8 cellular contexts compared by ENCODE assay signal in the genomic region with DNA sequence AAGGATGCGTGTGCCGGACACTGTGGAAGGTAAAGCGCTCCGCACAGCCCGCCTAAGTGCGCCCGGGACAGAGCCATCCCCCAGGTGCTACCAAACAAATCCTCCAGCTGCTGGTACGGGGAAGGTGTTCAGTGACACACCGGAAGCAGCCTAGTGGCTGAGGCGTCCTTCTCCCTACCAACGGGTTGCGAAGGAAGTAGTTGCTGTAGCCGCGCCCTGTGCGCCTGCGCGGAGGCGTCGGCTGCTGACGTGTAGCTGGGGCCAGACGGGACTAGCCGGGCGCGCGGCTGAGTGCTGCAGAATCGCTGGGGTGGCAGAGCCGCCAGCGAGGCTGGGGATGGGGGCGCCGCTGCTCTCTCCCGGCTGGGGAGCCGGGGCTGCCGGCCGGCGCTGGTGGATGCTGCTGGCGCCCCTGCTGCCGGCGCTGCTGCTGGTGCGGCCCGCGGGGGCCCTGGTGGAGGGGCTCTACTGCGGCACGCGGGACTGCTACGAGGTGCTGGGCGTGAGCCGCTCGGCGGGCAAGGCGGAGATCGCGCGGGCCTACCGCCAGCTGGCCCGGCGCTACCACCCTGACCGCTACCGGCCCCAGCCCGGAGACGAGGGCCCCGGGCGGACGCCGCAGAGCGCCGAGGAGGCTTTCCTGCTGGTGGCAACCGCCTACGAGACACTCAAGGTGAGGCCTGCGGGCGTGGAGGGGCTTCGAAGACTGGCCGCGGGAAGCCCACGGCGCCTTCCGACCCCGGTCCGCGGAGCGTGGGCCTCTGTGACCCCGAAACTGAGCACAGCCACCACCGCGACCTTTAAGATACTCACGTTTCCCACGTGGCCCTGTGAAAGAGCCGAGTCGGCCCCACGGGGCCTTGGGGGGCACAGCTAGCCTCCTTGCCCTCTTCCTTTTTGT. TPM values are rescaled to one million over a fixed set of nuclear protein-coding genes. Genes with fewer than 3 reads are reported as not detected.
DNase-seq lines count a peak whose midpoint lies in the region; ATAC-seq and TF ChIP-seq lines count a peak whose summit lies in the region.

Gene DNAJC25, plus strand, starts transcription at position 264 of the 901 bp plus-strand sequence. Its CDS starts 74 bp downstream, at position 338.

- peak; percentile 96 for ATAC-seq in HG02884 (IDR thresholded peaks at IDR 0.05; ENCODE audit: unreplicated experiment)
- peak; percentile 99 for ATAC-seq in upper lobe of right lung

- peaks cover 1% of the 10 kb centered on the region for H3K36me3 Mint-ChIP-seq in progenitor cell of endocrine pancreas (ENCODE audit: insufficient read depth)

- no peaks in the 10 kb centered on the region for H3K27me3 Mint-ChIP-seq in progenitor cell of endocrine pancreas

- DNase-seq in NCI-H146 treated with DMSO at 0.1 percent for 48 hours (lab: John Stamatoyannopoulos, UW; ENCODE audit: unreplicated experiment) (peak; percentile 92), T-helper 1 cell (peak; percentile 94 to 99 (median 95)), amniotic stem cell (lab: John Stamatoyannopoulos, UW) (peak; percentile 97), left ventricle myocardium inferior (peak; percentile 95), progenitor cell of endocrine pancreas (ENCODE audit: low spot score, unreplicated experiment) (peak; percentile 95), upper lobe of right lung (peak; percentile 98)

- H3K27me3 ChIP-seq in left ventricle myocardium inferior (ENCODE audit: low read depth) (no peaks in the 10 kb centered on the region), upper lobe of right lung (no peaks in the 10 kb centered on the region)

- peaks cover 56% of the 10 kb centered on the region for H3K4me1 ChIP-seq in left ventricle myocardium inferior
- peaks cover 33% of the 10 kb centered on the region for H3K4me1 ChIP-seq in upper lobe of right lung

- TF ChIP-seq CTCF in left ventricle myocardium inferior (IDR thresholded peaks at IDR 0.05; ENCODE audit: borderline replicate concordance) (no peak), progenitor cell of endocrine pancreas (IDR thresholded peaks at IDR 0.05; ENCODE audit: unreplicated experiment) (peak; percentile 34), upper lobe of right lung (IDR thresholded peaks at IDR 0.05) (no peak)

- H3K27ac Mint-ChIP-seq in progenitor cell of endocrine pancreas, result peak within 1 kb of the TSS; percentile 96

- H3K36me3 ChIP-seq in left ventricle myocardium inferior, result no peaks in the 10 kb centered on the region
- H3K36me3 ChIP-seq in upper lobe of right lung, result no peaks in the 10 kb centered on the region

- peak; percentile 100 for TF ChIP-seq POLR2A in GM15510 (IDR thresholded peaks at IDR 0.05; ENCODE audit: borderline replicate concordance, extremely low read depth, insufficient read length)

- intact Hi-C loops in left ventricle myocardium inferior (cut with micrococcal nuclease), result no loop called here
- intact Hi-C loops in upper lobe of right lung (cut with DNase I), result no loop called here

- H3K4me3 ChIP-seq in left ventricle myocardium inferior, result peak within 1 kb of the TSS; percentile 97
- peak within 1 kb of the TSS; percentile 98 for H3K4me3 ChIP-seq in upper lobe of right lung

- H3K4me3 Mint-ChIP-seq in progenitor cell of endocrine pancreas (ENCODE audit: low read depth), result peak within 1 kb of the TSS; percentile 91

- peaks cover 34% of the 10 kb centered on the region for H3K4me1 Mint-ChIP-seq in progenitor cell of endocrine pancreas (ENCODE audit: low read depth)

- no peaks in the 10 kb centered on the region for H3K9me3 ChIP-seq in left ventricle myocardium inferior (replicated peaks)
- H3K9me3 ChIP-seq in upper lobe of right lung, result no peaks in the 10 kb centered on the region

- peak within 1 kb of the TSS; percentile 93 for H3K27ac ChIP-seq in left ventricle myocardium inferior (replicated peaks)
- peak within 1 kb of the TSS; percentile 93 for H3K27ac ChIP-seq in upper lobe of right lung

- no peaks in the 10 kb centered on the region for H3K9me3 Mint-ChIP-seq in progenitor cell of endocrine pancreas (ENCODE audit: low read depth)

RNA-seq across cellular contexts. Expression of gene DNAJC25, which starts in this region (rescaled TPM):
- total RNA-seq in left ventricle myocardium inferior (5.5 TPM), progenitor cell of endocrine pancreas (7.5 and 8.5 TPM in 2 replicates), upper lobe of right lung (6.6 TPM)

Comparison
In these comparisons a context has a peak if more than half of its experiments do, and no peak if none do; other contexts are left out.
1. Peak in every context shown above with its lines: DNase-seq, ATAC-seq, H3K4me3 ChIP-seq and H3K27ac ChIP-seq.